In genomic region chr3:73614385-73614784, GRCh38 we compare ENCODE assay signal across 10 cellular contexts. TPM values are rescaled to one million over a fixed set of nuclear protein-coding genes. Genes with fewer than 3 reads are reported as not detected.
DNase-seq lines count a peak whose midpoint lies in the region; ATAC-seq and TF ChIP-seq lines count a peak whose summit lies in the region.
"Had no signal": no experiment of that assay in that cellular context is flagged by ENCODE, and none has a peak within 500 bp of the region (broad histone marks: within the 10 kb centered on the region; RNA-seq: fewer than 3 reads in every experiment).

No MANE protein-coding gene starts in this region.

- H3K27me3 Mint-ChIP-seq in stimulated activated naive CD8-positive, alpha-beta T cell treated with anti-CD3 and anti-CD28 coated beads, Interleukin-15, amount 100 ng/mL, for 72 hours, result no peaks in the 10 kb centered on the region

- no peak overlapping the region for H3K27ac ChIP-seq in testis

- no peaks in the 10 kb centered on the region for H3K9me3 ChIP-seq in testis
- H3K9me3 ChIP-seq: breast epithelium had no signal

- H3K4me1 ChIP-seq in testis, result no peaks in the 10 kb centered on the region

- no peaks in the 10 kb centered on the region for H3K9me3 Mint-ChIP-seq in stimulated activated naive CD8-positive, alpha-beta T cell treated with anti-CD3 and anti-CD28 coated beads, Interleukin-15, amount 100 ng/mL, for 72 hours

- WGBS in testis, 2 donors, result 47 to 70% methylated on average over 3 of the region's 3 CpGs

- intact Hi-C loops in testis (cut with DNase I; ENCODE audit: low total_unique reads), result no loop called here

- H3K27ac Mint-ChIP-seq in stimulated activated naive CD8-positive, alpha-beta T cell treated with anti-CD3 and anti-CD28 coated beads, Interleukin-15, amount 100 ng/mL, for 72 hours, result no peak overlapping the region

- H3K4me1 Mint-ChIP-seq in stimulated activated naive CD8-positive, alpha-beta T cell treated with anti-CD3 and anti-CD28 coated beads, Interleukin-15, amount 100 ng/mL, for 72 hours, result no peaks in the 10 kb centered on the region

- H3K36me3 ChIP-seq in testis (ENCODE audit: low read depth, missing control alignments), result no peaks in the 10 kb centered on the region
- H3K36me3 ChIP-seq: breast epithelium had no signal

- no peak for TF ChIP-seq CTCF in NB4 (IDR thresholded peaks at IDR 0.05; ENCODE audit: low read depth, low read length)
- TF ChIP-seq CTCF in choroid plexus epithelial cell (conservative IDR thresholded peaks at IDR 0.05; ENCODE audit: low read depth, low read length), result peak; percentile 30
- TF ChIP-seq CTCF in testis (IDR thresholded peaks at IDR 0.05), result no peak

- ATAC-seq in left lobe of liver, result peak; percentile 95
- ATAC-seq in stimulated activated naive CD8-positive, alpha-beta T cell treated with anti-CD3 and anti-CD28 coated beads, Interleukin-15, amount 100 ng/mL, for 72 hours, result no peak
- ATAC-seq in HG03039 (IDR thresholded peaks at IDR 0.05; ENCODE audit: unreplicated experiment), result no peak

- peak; percentile 14 for DNase-seq in NB4 (ENCODE audit: low read depth)
- DNase-seq in choroid plexus epithelial cell (ENCODE audit: low read depth), result peak; percentile 97
- DNase-seq in left lobe of liver (ENCODE audit: low spot score), result peak; percentile 52
- peak; percentile 35 for DNase-seq in testis
- DNase-seq in activated effector memory CD4-positive, alpha-beta T cell treated with Interleukin-2 at 50 U/mL for 16 hours, result no peak
- no peak for DNase-seq in nucleus accumbens (lab: John Stamatoyannopoulos, UW)
- DNase-seq in stimulated activated naive CD8-positive, alpha-beta T cell treated with anti-CD3 and anti-CD28 coated beads, Interleukin-15, amount 100 ng/mL, for 72 hours, result no peak
- DNase-seq: hippocampal formation had no signal

- H3K27me3 ChIP-seq in testis, result no peaks in the 10 kb centered on the region
- H3K27me3 ChIP-seq: breast epithelium had no signal

- H3K4me3 Mint-ChIP-seq in stimulated activated naive CD8-positive, alpha-beta T cell treated with anti-CD3 and anti-CD28 coated beads, Interleukin-15, amount 100 ng/mL, for 72 hours, result no peak overlapping the region

- H3K4me3 ChIP-seq in NB4 (ENCODE audit: low read depth, low read length) (no peak overlapping the region), choroid plexus epithelial cell (ENCODE audit: low read depth, low read length) (no peak overlapping the region), testis (no peak overlapping the region)
- H3K4me3 ChIP-seq: breast epithelium had no signal

- TF ChIP-seq POLR2A in NB4 (IDR thresholded peaks at IDR 0.05; ENCODE audit: extremely low read depth, insufficient read length) (no peak), testis (IDR thresholded peaks at IDR 0.05) (no peak)

RNA-seq across cellular contexts. Expression of gene PDZRN3, which starts 10.4 kb away (rescaled TPM):
- 1.3 TPM for total RNA-seq in left lobe of liver
- 10 to 100 TPM; 23.1 to 30.8 TPM for total RNA-seq in testis
- polyA plus RNA-seq in testis (ENCODE audit: insufficient read depth, low read depth, low replicate concordance), result 15.8 TPM

Comparison
In these comparisons a context has a peak if more than half of its experiments do, and no peak if none do; other contexts are left out.
1. DNase-seq: peak in NB4 (single experiment), choroid plexus epithelial cell (single experiment), left lobe of liver (single experiment) and testis (single experiment); none in activated effector memory CD4-positive, alpha-beta T cell treated with Interleukin-2 at 50 U/mL for 16 hours (single experiment), nucleus accumbens (0 of 56) and stimulated activated naive CD8-positive, alpha-beta T cell treated with anti-CD3 and anti-CD28 coated beads, Interleukin-15, amount 100 ng/mL, for 72 hours (0 of 2).
2. RNA of gene PDZRN3, which starts 10.4 kb away (total RNA-seq): 23.1 to 30.8 TPM in testis; 1.3 TPM in left lobe of liver (single experiment); every median in the first group is over 10 times any median in the second.